26 cellular contexts compared by ENCODE assay signal in the genomic region with DNA sequence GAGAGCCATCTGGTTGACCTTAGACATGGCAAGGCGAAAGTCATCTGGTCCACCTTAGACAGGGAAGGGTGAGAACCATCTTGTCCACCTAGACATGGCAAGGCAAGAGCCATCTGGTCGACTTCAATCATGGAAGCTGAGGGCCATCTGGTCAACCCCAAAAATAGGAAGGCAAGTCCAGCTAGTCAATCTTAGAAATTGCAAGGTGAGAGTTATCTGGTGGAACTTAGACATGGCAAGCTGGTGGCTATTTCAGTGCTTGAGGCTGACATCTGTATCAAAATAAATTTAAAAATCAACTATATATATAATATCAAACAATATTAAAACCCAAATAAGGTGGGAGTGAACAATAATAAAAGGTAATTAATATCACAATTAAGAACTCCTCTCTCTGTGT.
"Had no signal": no experiment of that assay in that cellular context is flagged by ENCODE, and none has a peak within 500 bp of the region (broad histone marks: within the 10 kb centered on the region; RNA-seq: fewer than 3 reads in every experiment).

No MANE protein-coding gene starts in this region.

- DNase-seq: natural killer cell; nucleus accumbens; ovary; posterior cingulate gyrus; psoas muscle; right cardiac atrium; right lobe of liver; sigmoid colon; small intestine; stimulated activated CD4-positive, alpha-beta T cell treated with anti-CD3 and anti-CD28 coated beads, Interleukin-15, amount 100 ng/mL, for 24 hours; stimulated activated CD4-positive, alpha-beta T cell treated with anti-CD3 and anti-CD28 coated beads, Interleukin-2, amount 100 ng/mL, for 24 hours; stimulated activated CD4-positive, alpha-beta T cell treated with anti-CD3 and anti-CD28 coated beads, Interleukin-2, amount 100 ng/mL, for 48 hours; stimulated activated CD4-positive, alpha-beta T cell treated with anti-CD3 and anti-CD28 coated beads, Interleukin-4, amount 100 ng/mL, for 24 hours; stimulated activated naive B cell treated with anti-CD40 and anti-IgM and Interleukin-4, amounts not matched to agents 10 μg/mL and 1 μg/mL and 100 μg/mL, for 72 hours; stimulated activated naive CD4-positive, alpha-beta T cell treated with Interleukin-2 at 50 U/mL for 16 hours; stomach; thyroid gland; trophoblast cell; upper lobe of left lung had no signal

- H3K4me3 ChIP-seq: neural progenitor cell, ovary, psoas muscle, right lobe of liver, sigmoid colon, stomach, thoracic aorta, thyroid gland, tibial nerve, upper lobe of left lung, vagina had no signal

- H3K4me2 ChIP-seq: neural progenitor cell had no signal

- H3K9ac ChIP-seq: neural progenitor cell, parathyroid adenoma had no signal

- H3K79me2 ChIP-seq: parathyroid adenoma had no signal

- H3K27me3 ChIP-seq: neural progenitor cell, neutrophil, ovary, right lobe of liver, sigmoid colon, stomach, thyroid gland, tibial nerve, upper lobe of left lung, vagina had no signal

- H3K4me1 ChIP-seq: neural progenitor cell, parathyroid adenoma, psoas muscle, right lobe of liver, sigmoid colon, stomach, thyroid gland, tibial nerve, upper lobe of left lung, vagina had no signal

- H3K9me3 ChIP-seq: ovary, right lobe of liver, thoracic aorta, thyroid gland, vagina had no signal

- H3K36me3 ChIP-seq: neural progenitor cell, neutrophil, ovary, right lobe of liver, sigmoid colon, stomach, thoracic aorta, thyroid gland, tibial nerve, upper lobe of left lung, vagina had no signal

- H3K27ac ChIP-seq: neural progenitor cell, neutrophil, ovary, parathyroid adenoma, psoas muscle, right lobe of liver, sigmoid colon, stomach, thoracic aorta, thyroid gland, tibial nerve, upper lobe of left lung, vagina had no signal

- H2AFZ ChIP-seq: neural progenitor cell, parathyroid adenoma had no signal

- ATAC-seq: natural killer cell; psoas muscle; right cardiac atrium; right lobe of liver; stimulated activated effector memory CD8-positive, alpha-beta T cell treated with anti-CD3 and anti-CD28 coated beads, Interleukin-12 subunit alpha, Interleukin-12 subunit beta, amount 100 ng/mL, for 72 hours; stimulated activated naive B cell treated with anti-CD40 and anti-IgM and Interleukin-4, amounts not matched to agents 10 μg/mL and 1 μg/mL and 100 μg/mL, for 72 hours had no signal
